ENCODE assay signal across 10 cellular contexts in the genomic region with DNA sequence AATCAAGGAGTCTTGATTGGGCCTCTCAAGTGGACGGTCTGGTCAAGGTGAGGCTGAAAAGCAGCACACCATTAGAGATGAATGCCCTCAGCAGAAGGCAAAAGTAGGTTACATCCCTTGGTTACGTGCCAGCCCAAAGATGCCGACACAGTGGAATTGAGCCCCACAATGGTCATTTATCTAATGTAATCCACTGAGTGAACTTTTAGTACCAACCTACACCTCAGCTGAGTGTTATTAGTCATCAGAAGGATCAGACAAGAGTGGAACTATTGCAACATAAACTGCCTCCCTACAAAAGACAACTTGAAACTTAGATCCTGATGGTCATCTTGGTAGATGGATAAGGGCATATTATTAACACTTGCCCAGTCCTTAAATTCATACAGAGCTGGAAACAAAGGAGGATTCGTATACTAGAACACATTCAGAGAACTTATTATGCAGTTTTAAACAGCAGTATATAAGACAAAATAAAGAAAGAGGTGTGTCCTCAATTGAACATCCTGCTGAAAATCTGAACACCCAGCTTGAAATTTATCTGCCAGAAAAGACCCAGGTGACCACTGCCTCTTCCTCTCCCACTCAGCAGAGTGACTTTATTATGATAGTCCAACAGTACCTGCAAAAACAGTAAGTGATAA. TPM values are rescaled to one million over a fixed set of nuclear protein-coding genes. Genes with fewer than 3 reads are reported as not detected.
DNase-seq lines count a peak whose midpoint lies in the region; ATAC-seq and TF ChIP-seq lines count a peak whose summit lies in the region.
"Had no signal": no experiment of that assay in that cellular context is flagged by ENCODE, and none has a peak within 500 bp of the region (broad histone marks: within the 10 kb centered on the region; RNA-seq: fewer than 3 reads in every experiment).

No MANE protein-coding gene starts in this region.

- peak overlapping the region; percentile 15 for H3K4me3 ChIP-seq in retinal pigment epithelial cell (ENCODE audit: low read length)

- ATAC-seq in GM21717 (IDR thresholded peaks at IDR 0.05; ENCODE audit: unreplicated experiment): no peak
- no peak for ATAC-seq in HG03025 (IDR thresholded peaks at IDR 0.05; ENCODE audit: low FRiP score, unreplicated experiment)

- DNase-seq in ELR (ENCODE audit: low read depth) (peak; percentile 57), RPMI7951 (ENCODE audit: low read depth) (peak; percentile 50), fibroblast of gingiva (ENCODE audit: low read depth) (peak; percentile 48), retinal pigment epithelial cell (ENCODE audit: low read depth) (no peak), dermis blood vessel endothelial cell (no peak)
- no peak for DNase-seq in activated CD4-positive, alpha-beta T cell treated with anti-CD3 and anti-CD28 coated beads, Interleukin-2, amount 50 U/mL, for 4 hours
- DNase-seq: activated CD8-positive, alpha-beta memory T cell treated with anti-CD3 and anti-CD28 coated beads, Interleukin-2, amount 50 U/mL, for 4 hours; occipital lobe had no signal

- no peak for TF ChIP-seq CTCF in retinal pigment epithelial cell (conservative IDR thresholded peaks at IDR 0.05; ENCODE audit: low read depth, low read length)

RNA-seq across cellular contexts. Expression of a gene that starts 2.8 kb away (rescaled TPM):
- total RNA-seq in RPMI7951 (2014; rRNA removed; shearing (Covaris generic)): 5.3 and 5.7 TPM in 2 replicates
- total RNA-seq in dermis blood vessel endothelial cell: 33.8 and 80.8 TPM in 2 replicates

RNA-seq across cellular contexts. Expression of a gene that starts 3.2 kb away (rescaled TPM):
- 38.4 and 43.7 TPM in 2 replicates for total RNA-seq in RPMI7951 (2014; rRNA removed; shearing (Covaris generic))
- 75.2 and 87.4 TPM in 2 replicates for total RNA-seq in dermis blood vessel endothelial cell

Comparison
In these comparisons a context has a peak if more than half of its experiments do, and no peak if none do; other contexts are left out.
1. DNase-seq: peak in ELR (single experiment), RPMI7951 (single experiment) and fibroblast of gingiva (single experiment); none in retinal pigment epithelial cell (single experiment), dermis blood vessel endothelial cell (single experiment) and activated CD4-positive, alpha-beta T cell treated with anti-CD3 and anti-CD28 coated beads, Interleukin-2, amount 50 U/mL, for 4 hours (0 of 2).